8 cellular contexts compared by ENCODE assay signal in genomic region chr11:1750840-1751520, GRCh38. TPM values are rescaled to one million over a fixed set of nuclear protein-coding genes. Genes with fewer than 3 reads are reported as not detected.
A peak's percentile ranks its signal among the peaks of the same experiment; 100 is the strongest.
DNase-seq lines count a peak whose midpoint lies in the region; ATAC-seq and TF ChIP-seq lines count a peak whose summit lies in the region.

No MANE protein-coding gene starts in this region.

- H3K14ac ChIP-seq in mesenchymal stem cell (ENCODE audit: low read length in 2 of 2) = peak overlapping the region in 1 of 2 experiments; percentile 69

- no peak overlapping the region for H2BK120ac ChIP-seq in mesenchymal stem cell (ENCODE audit: low read depth, low read length)

- WGBS in mesenchymal stem cell = 87% methylated on average over 13 of the region's 13 CpGs
- WGBS in tibial nerve, 2 donors = 30 to 32% methylated on average over 7 to 10 of the region's 13 CpGs

- no peaks in the 10 kb centered on the region for H3K9me3 ChIP-seq in mesenchymal stem cell (ENCODE audit: control insufficient read depth, low read length)
- H3K9me3 ChIP-seq in tibial nerve = no peaks in the 10 kb centered on the region

- H2AFZ ChIP-seq in mesenchymal stem cell (ENCODE audit: low read depth, low read length) = no peak overlapping the region

- no peak for TF ChIP-seq CTCF in NB4 (IDR thresholded peaks at IDR 0.05; ENCODE audit: low read depth, low read length)
- no peak for TF ChIP-seq CTCF in coronary artery (IDR thresholded peaks at IDR 0.05)
- no peak for TF ChIP-seq CTCF in tibial nerve (IDR thresholded peaks at IDR 0.05)

- H2BK5ac ChIP-seq in mesenchymal stem cell (ENCODE audit: low read depth, low read length, poor library complexity, severe bottlenecking) = no peak overlapping the region

- TF ChIP-seq EP300 in tibial nerve (IDR thresholded peaks at IDR 0.05) = no peak

- H4K91ac ChIP-seq in mesenchymal stem cell (ENCODE audit: low read length) = peak overlapping the region; percentile 80

- peak overlapping the region; percentile 29 to 59 for H2BK12ac ChIP-seq in mesenchymal stem cell (ENCODE audit: low read length in 2 of 2)

- no peak for ATAC-seq in HG03442 (IDR thresholded peaks at IDR 0.05; ENCODE audit: unreplicated experiment)

- peak overlapping the region; percentile 20 for H4K8ac ChIP-seq in mesenchymal stem cell (ENCODE audit: low read length)

- peak overlapping the region; percentile 56 to 85 for H3K18ac ChIP-seq in mesenchymal stem cell (ENCODE audit: low read depth in 1 of 2, low read length in 2 of 2)

- no peak overlapping the region for H2AK5ac ChIP-seq in mesenchymal stem cell (ENCODE audit: low read length, severe bottlenecking)

- peak overlapping the region; percentile 85 for H3K9ac ChIP-seq in mesenchymal stem cell (ENCODE audit: low read length)

- peak overlapping the region in 1 of 2 experiments; percentile 44 for H3K4ac ChIP-seq in mesenchymal stem cell (ENCODE audit: low read depth in 1 of 2, low read length in 2 of 2)

- H3K36me3 ChIP-seq in mesenchymal stem cell (ENCODE audit: control insufficient read depth in 1 of 2, insufficient read depth in 2 of 2, low read depth in 1 of 2, low read length in 2 of 2) = peaks cover 44 to 66% of the 10 kb centered on the region in 2 experiments
- H3K36me3 ChIP-seq in tibial nerve = peaks cover 0 to 48% (median 12%) of the 10 kb centered on the region in 3 donors

- peak overlapping the region; percentile 62 for H2BK15ac ChIP-seq in mesenchymal stem cell (ENCODE audit: low read depth, poor library complexity, severe bottlenecking)

- H3K4me3 ChIP-seq in NB4 (ENCODE audit: low read depth, low read length) (no peak overlapping the region), coronary artery (no peak overlapping the region), mesenchymal stem cell (ENCODE audit: insufficient read depth in 1 of 2, low read depth in 1 of 2, low read length in 2 of 2) (no peak overlapping the region), tibial nerve (no peak overlapping the region)

- DNase-seq in NB4 (ENCODE audit: low read depth) (peak; percentile 45), coronary artery (ENCODE audit: low spot score) (no peak), mesenchymal stem cell (peak; percentile 30), tibial nerve (ENCODE audit: low spot score in 2 of 2) (no peak), SKM-1 (lab: John Stamatoyannopoulos, UW; ENCODE audit: unreplicated experiment) (no peak), midbrain (lab: John Stamatoyannopoulos, UW) (no peak), germinal center (ENCODE audit: low spot score) (no peak)

- peaks cover 38% of the 10 kb centered on the region for H3K4me1 ChIP-seq in mesenchymal stem cell (ENCODE audit: control insufficient read depth, insufficient read depth, low read depth, low read length)
- H3K4me1 ChIP-seq in tibial nerve = peaks cover 0 to 55% (median 23%) of the 10 kb centered on the region in 4 donors

- TF ChIP-seq POLR2A in NB4 (IDR thresholded peaks at IDR 0.05; ENCODE audit: extremely low read depth, insufficient read length) = no peak
- TF ChIP-seq POLR2A in tibial nerve (IDR thresholded peaks at IDR 0.05) = no peak

- H3K27ac ChIP-seq in coronary artery = peak overlapping the region; percentile 77 to 87
- H3K27ac ChIP-seq in mesenchymal stem cell (ENCODE audit: low read length, poor library complexity, severe bottlenecking) = no peak overlapping the region
- H3K27ac ChIP-seq in tibial nerve = peak overlapping the region in 3 of 4 donors; percentile 63 to 83 (median 76)

- H3K27me3 ChIP-seq in mesenchymal stem cell (ENCODE audit: control insufficient read depth in 1 of 2, insufficient read depth in 1 of 2, low read length in 2 of 2) = peaks cover 0 to 12% of the 10 kb centered on the region in 2 experiments
- H3K27me3 ChIP-seq in tibial nerve = peaks cover 0 to 12% of the 10 kb centered on the region in 2 donors

- H3K79me1 ChIP-seq in mesenchymal stem cell (replicated peaks; ENCODE audit: low read length, poor library complexity, severe bottlenecking) = peaks cover 10% of the 10 kb centered on the region

- H3K23ac ChIP-seq in mesenchymal stem cell (ENCODE audit: low read length in 2 of 2) = no peak overlapping the region

- H3K4me2 ChIP-seq in mesenchymal stem cell (ENCODE audit: low read length, poor library complexity, severe bottlenecking) = no peak overlapping the region

RNA-seq across cellular contexts. Expression of gene IFITM10, which starts 0.6 kb away (rescaled TPM):
- 0.61 TPM for polyA plus RNA-seq in mesenchymal stem cell (2013, experiment 1 of 2)
- 0.53 TPM for polyA plus RNA-seq in mesenchymal stem cell (2013, experiment 2 of 2)
- total RNA-seq in tibial nerve = 10 to 100 TPM in 2 of 4 donors, 1 to 10 TPM in 2; 5.9 to 54.9 (median 13.8) TPM

RNA-seq across cellular contexts. Expression of gene CTSD, which starts 12.7 kb away (rescaled TPM):
- polyA plus RNA-seq in mesenchymal stem cell (2013, experiment 1 of 2) = 431 TPM
- polyA plus RNA-seq in mesenchymal stem cell (2013, experiment 2 of 2) = 422 TPM
- 100 to 1,000 TPM; 385 to 583 (median 429) TPM for total RNA-seq in tibial nerve

RNA-seq across cellular contexts. Expression of gene KRTAP5-6, which starts 54.0 kb away (rescaled TPM):
- polyA plus RNA-seq in mesenchymal stem cell (2013, experiment 1 of 2) = not detected
- polyA plus RNA-seq in mesenchymal stem cell (2013, experiment 2 of 2) = not detected
- not detected for total RNA-seq in tibial nerve

Comparison
In these comparisons a context has a peak if more than half of its experiments do, and no peak if none do; other contexts are left out.
1. DNase-seq: peak in NB4 (single experiment) and mesenchymal stem cell (single experiment); none in coronary artery (single experiment), tibial nerve (0 of 2), SKM-1 (single experiment), midbrain (single experiment) and germinal center (single experiment).